ENCODE assay signal across 8 cellular contexts in the genomic region with DNA sequence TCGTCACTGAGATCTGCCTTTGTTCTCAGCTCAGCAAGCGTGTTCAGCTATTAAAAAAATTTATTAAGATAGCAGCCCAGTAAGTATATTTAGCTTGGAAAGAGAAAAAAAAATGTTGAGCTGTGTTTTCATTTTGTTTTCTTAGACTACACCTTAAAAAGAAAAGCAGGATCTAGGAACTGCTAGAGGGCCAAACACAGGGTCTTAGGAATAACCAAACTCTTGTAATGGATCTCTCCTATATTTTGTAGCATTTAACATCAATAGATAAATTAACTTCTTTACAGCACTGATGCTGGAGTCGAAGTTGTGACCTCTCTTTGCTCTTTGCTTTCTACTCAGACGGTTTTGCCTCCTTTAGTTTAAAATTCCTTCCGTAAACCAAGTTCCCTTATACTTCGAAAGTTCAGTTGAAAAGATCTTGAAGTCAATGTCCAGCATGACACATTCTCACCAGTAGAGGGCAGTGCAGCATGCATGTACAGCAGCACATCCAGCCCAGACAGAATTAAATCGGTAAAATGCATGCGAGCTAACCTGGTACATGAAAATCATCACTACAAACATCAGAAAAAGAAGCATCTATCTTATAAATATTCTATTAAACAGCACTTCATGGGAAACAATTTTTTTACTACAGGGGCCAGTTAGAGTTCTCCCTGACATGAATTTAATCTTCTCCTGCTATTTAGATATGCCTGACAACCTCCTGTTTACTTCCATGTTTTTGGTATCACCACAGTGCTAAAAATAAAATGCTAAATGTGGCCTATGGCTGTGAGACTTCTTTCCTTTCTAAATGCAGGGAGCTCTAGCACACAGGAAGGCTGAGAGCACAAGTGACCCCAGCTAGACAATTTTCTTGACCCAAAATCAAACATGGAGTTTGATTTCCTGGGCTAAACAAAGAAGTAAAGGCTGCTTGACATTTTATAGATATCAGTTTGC. TPM values are rescaled to one million over a fixed set of nuclear protein-coding genes. Genes with fewer than 3 reads are reported as not detected.
A peak's percentile ranks its signal among the peaks of the same experiment; 100 is the strongest.
DNase-seq lines count a peak whose midpoint lies in the region; ATAC-seq and TF ChIP-seq lines count a peak whose summit lies in the region.

No MANE protein-coding gene starts in this region.

- no peak overlapping the region for H3K4me2 ChIP-seq in SU-DHL-6 (ENCODE audit: low read depth, low read length, poor library complexity, severe bottlenecking)

- DNase-seq in Ammon's horn (ENCODE audit: low spot score) (peak; percentile 95), NCI-H1105 (lab: John Stamatoyannopoulos, UW) (peak; percentile 44), heart left ventricle (peak in 4 of 5 donors; percentile 79 to 89 (median 86)), prostate gland (ENCODE audit: low spot score) (peak; percentile 93), upper lobe of left lung (peak in 1 of 2 donors; percentile 89)
- DNase-seq in activated naive CD8-positive, alpha-beta T cell treated with anti-CD3 and anti-CD28 coated beads, Interleukin-2, amount 50 U/mL, for 24 hours = peak; percentile 77

- no peaks in the 10 kb centered on the region for H3K9me3 ChIP-seq in SU-DHL-6 (ENCODE audit: insufficient read depth, low read length)
- no peaks in the 10 kb centered on the region for H3K9me3 ChIP-seq in heart left ventricle
- H3K9me3 ChIP-seq in prostate gland = no peaks in the 10 kb centered on the region
- no peaks in the 10 kb centered on the region for H3K9me3 ChIP-seq in upper lobe of left lung

- no peaks in the 10 kb centered on the region for H3K9me3 Mint-ChIP-seq in activated naive CD8-positive, alpha-beta T cell treated with anti-CD3 and anti-CD28 coated beads, Interleukin-2, amount 50 U/mL, for 24 hours

- H3K4me3 ChIP-seq in SU-DHL-6 (ENCODE audit: insufficient read depth, low read length, poor library complexity, severe bottlenecking) (no peak overlapping the region), heart left ventricle (peak overlapping the region in 1 of 12 donors; percentile 7), prostate gland (no peak overlapping the region), upper lobe of left lung (no peak overlapping the region)

- TF ChIP-seq CTCF in SU-DHL-6 (IDR thresholded peaks at IDR 0.05; ENCODE audit: insufficient read depth, low read length, poor library complexity, severe bottlenecking) = peak; percentile 85
- peak; percentile 91 to 98 (median 96) for TF ChIP-seq CTCF in heart left ventricle (IDR thresholded peaks at IDR 0.05)
- peak; percentile 95 to 97 (median 95) for TF ChIP-seq CTCF in prostate gland (IDR thresholded peaks at IDR 0.05)
- TF ChIP-seq CTCF in upper lobe of left lung (IDR thresholded peaks at IDR 0.05) = peak; percentile 86 to 96 (median 92)

- H3K9ac ChIP-seq in SU-DHL-6 (ENCODE audit: low read length) = no peak overlapping the region

- no peaks in the 10 kb centered on the region for H3F3A ChIP-seq in SU-DHL-6 (ENCODE audit: insufficient read depth)

- H3K4me1 Mint-ChIP-seq in activated naive CD8-positive, alpha-beta T cell treated with anti-CD3 and anti-CD28 coated beads, Interleukin-2, amount 50 U/mL, for 24 hours = no peaks in the 10 kb centered on the region

- H4K20me1 ChIP-seq in SU-DHL-6 (ENCODE audit: low read depth, low read length) = no peaks in the 10 kb centered on the region

- no peak overlapping the region for H3K4me3 Mint-ChIP-seq in activated naive CD8-positive, alpha-beta T cell treated with anti-CD3 and anti-CD28 coated beads, Interleukin-2, amount 50 U/mL, for 24 hours

- peaks cover 4% of the 10 kb centered on the region for H3K27me3 Mint-ChIP-seq in activated naive CD8-positive, alpha-beta T cell treated with anti-CD3 and anti-CD28 coated beads, Interleukin-2, amount 50 U/mL, for 24 hours

- H3K36me3 Mint-ChIP-seq in activated naive CD8-positive, alpha-beta T cell treated with anti-CD3 and anti-CD28 coated beads, Interleukin-2, amount 50 U/mL, for 24 hours (ENCODE audit: low read depth) = no peaks in the 10 kb centered on the region

- no peak for TF ChIP-seq POLR2A in heart left ventricle (IDR thresholded peaks at IDR 0.05)
- TF ChIP-seq POLR2A in prostate gland (IDR thresholded peaks at IDR 0.05) = no peak
- TF ChIP-seq POLR2A in upper lobe of left lung (IDR thresholded peaks at IDR 0.05) = no peak

- no peaks in the 10 kb centered on the region for H3K36me3 ChIP-seq in SU-DHL-6 (ENCODE audit: low read length)
- H3K36me3 ChIP-seq in heart left ventricle = peaks cover 0 to 12% (median 0%) of the 10 kb centered on the region in 9 donors
- H3K36me3 ChIP-seq in prostate gland = no peaks in the 10 kb centered on the region
- H3K36me3 ChIP-seq in upper lobe of left lung = peaks cover 0 to 28% (median 1%) of the 10 kb centered on the region in 4 donors

- H3K9me2 ChIP-seq in SU-DHL-6 (replicated peaks; ENCODE audit: insufficient read depth, low read length) = no peaks in the 10 kb centered on the region

- no peak for TF ChIP-seq EP300 in upper lobe of left lung (IDR thresholded peaks at IDR 0.05)

- peaks cover 0 to 41% (median 25%) of the 10 kb centered on the region in 12 donors for H3K4me1 ChIP-seq in heart left ventricle
- no peaks in the 10 kb centered on the region for H3K4me1 ChIP-seq in prostate gland (replicated peaks)
- peaks cover 0 to 16% (median 9%) of the 10 kb centered on the region in 4 donors for H3K4me1 ChIP-seq in upper lobe of left lung

- WGBS in heart left ventricle, 4 donors = 14 to 15% (median 15%) methylated on average over 8 of the region's 8 CpGs
- 9% methylated on average over 8 of the region's 8 CpGs for WGBS in prostate gland
- 22 to 27% methylated on average over 8 of the region's 8 CpGs for WGBS in upper lobe of left lung, 2 donors

- intact Hi-C loops in heart left ventricle (cut with DNase I) (loop anchor here (1.0 to 10.0 kb wide), 13 partner anchors 47 to 377 kb away; a partner anchor contains a TSS), prostate gland (cut with DNase I) (loop anchor here (1.0 to 10.0 kb wide), 4 partner anchors 50 to 327 kb away; a partner anchor contains a TSS)

- H3K27ac ChIP-seq in SU-DHL-6 (ENCODE audit: low read depth, low read length) = no peak overlapping the region
- H3K27ac ChIP-seq in heart left ventricle = peak overlapping the region; percentile 68 to 93 (median 86)
- peak overlapping the region; percentile 38 to 41 for H3K27ac ChIP-seq in prostate gland
- H3K27ac ChIP-seq in upper lobe of left lung = peak overlapping the region in 1 of 4 donors; percentile 42

- no peaks in the 10 kb centered on the region for H3K27me3 ChIP-seq in SU-DHL-6 (ENCODE audit: low read length)
- no peaks in the 10 kb centered on the region for H3K27me3 ChIP-seq in heart left ventricle
- H3K27me3 ChIP-seq in prostate gland (replicated peaks; ENCODE audit: insufficient read depth) = no peaks in the 10 kb centered on the region
- H3K27me3 ChIP-seq in upper lobe of left lung = no peaks in the 10 kb centered on the region

- no peaks in the 10 kb centered on the region for H3K79me2 ChIP-seq in SU-DHL-6 (ENCODE audit: insufficient read depth, low read length)

- ATAC-seq in GM19455 (IDR thresholded peaks at IDR 0.05; ENCODE audit: unreplicated experiment) (peak; percentile 68), heart left ventricle (peak; percentile 77 to 88 (median 82)), upper lobe of left lung (ENCODE audit: low FRiP score in 2 of 2) (peak; percentile 87 to 93)
- ATAC-seq in activated naive CD8-positive, alpha-beta T cell treated with anti-CD3 and anti-CD28 coated beads, Interleukin-2, amount 50 U/mL, for 24 hours = peak; percentile 78

- H3K27ac Mint-ChIP-seq in activated naive CD8-positive, alpha-beta T cell treated with anti-CD3 and anti-CD28 coated beads, Interleukin-2, amount 50 U/mL, for 24 hours = no peak overlapping the region

- H2AFZ ChIP-seq in SU-DHL-6 (ENCODE audit: low read depth, low read length, severe bottlenecking) = no peak overlapping the region

RNA-seq across cellular contexts. Expression of a gene that starts 48.2 kb away (rescaled TPM):
- total RNA-seq in heart left ventricle (100 to 1,000 TPM; 275 to 487 (median 451) TPM), prostate gland (10 to 100 TPM; 28.9 to 48.8 TPM), upper lobe of left lung (10 to 100 TPM; 16.3 to 41.7 (median 34.7) TPM)
- polyA plus RNA-seq in heart left ventricle = 100 to 1,000 TPM in 1 of 2 donors, 10 to 100 TPM in 1; 98.6 to 175 TPM

Comparison
In these comparisons a context has a peak if more than half of its experiments do, and no peak if none do; other contexts are left out.
1. RNA of a gene that starts 48.2 kb away (total RNA-seq): 275 to 487 TPM in heart left ventricle; 28.9 to 48.8 TPM in prostate gland and 16.3 to 41.7 TPM in upper lobe of left lung; every median in the first group is over 4 times any median in the second.
2. Peak in every context shown above with its lines, with median percentiles within 50 percentile points of each other: ATAC-seq and CTCF ChIP-seq.